ENCODE assay signal across 1 cellular context in genomic region chr4:121742794-121743193, GRCh38.
TF ChIP-seq lines count a peak whose summit lies in the region.

No MANE protein-coding gene starts in this region.

TF ChIP-seq in GM12878, 131 proteins besides CTCF, POLR2A, EP300 and RAD21:
- TF ChIP-seq GABPA (IDR thresholded peaks at IDR 0.05; ENCODE audit: low read depth) (no peak), MEF2A (IDR thresholded peaks at IDR 0.05; ENCODE audit: insufficient read depth, low read depth, low read length) (no peak), HDAC6 (IDR thresholded peaks at IDR 0.05; ENCODE audit: unreplicated experiment) (no peak), ZZZ3 (IDR thresholded peaks at IDR 0.05; ENCODE audit: control insufficient read depth, insufficient read length, low read depth) (no peak), CBFB (IDR thresholded peaks at IDR 0.05; ENCODE audit: low read depth) (no peak)
- TF ChIP-seq, protein P1, sequence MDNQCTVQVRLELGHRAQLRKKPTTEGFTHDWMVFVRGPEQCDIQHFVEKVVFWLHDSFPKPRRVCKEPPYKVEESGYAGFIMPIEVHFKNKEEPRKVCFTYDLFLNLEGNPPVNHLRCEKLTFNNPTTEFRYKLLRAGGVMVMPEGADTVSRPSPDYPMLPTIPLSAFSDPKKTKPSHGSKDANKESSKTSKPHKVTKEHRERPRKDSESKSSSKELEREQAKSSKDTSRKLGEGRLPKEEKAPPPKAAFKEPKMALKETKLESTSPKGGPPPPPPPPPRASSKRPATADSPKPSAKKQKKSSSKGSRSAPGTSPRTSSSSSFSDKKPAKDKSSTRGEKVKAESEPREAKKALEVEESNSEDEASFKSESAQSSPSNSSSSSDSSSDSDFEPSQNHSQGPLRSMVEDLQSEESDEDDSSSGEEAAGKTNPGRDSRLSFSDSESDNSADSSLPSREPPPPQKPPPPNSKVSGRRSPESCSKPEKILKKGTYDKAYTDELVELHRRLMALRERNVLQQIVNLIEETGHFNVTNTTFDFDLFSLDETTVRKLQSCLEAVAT (IDR thresholded peaks at IDR 0.05), result no peak
